17 cellular contexts compared by ENCODE assay signal in genomic region chr10:15808204-15808797, GRCh38.
"Had no signal": no experiment of that assay in that cellular context is flagged by ENCODE, and none has a peak within 500 bp of the region (broad histone marks: within the 10 kb centered on the region; RNA-seq: fewer than 3 reads in every experiment).

No MANE protein-coding gene starts in this region.

- H3K27ac ChIP-seq: coronary artery, heart right ventricle, left ventricle myocardium inferior, lower lobe of right lung, ovary had no signal

- H3K4me3 ChIP-seq: coronary artery, heart right ventricle, left ventricle myocardium inferior, lower lobe of right lung, ovary had no signal

- H3K4me1 Mint-ChIP-seq: memory B cell had no signal

- DNase-seq: effector CD8-positive, alpha-beta T cell; heart right ventricle; islet precursor cell; left ventricle myocardium inferior; lower lobe of right lung; naive B cell; nucleus accumbens; ovary; right cardiac atrium; small intestine; stimulated activated CD4-positive, alpha-beta T cell treated with anti-CD3 and anti-CD28 coated beads, Interleukin-2, amount 100 ng/mL, for 48 hours; stimulated activated naive CD4-positive, alpha-beta T cell treated with Interleukin-2 at 50 U/mL for 16 hours; trophoblast cell had no signal

- ATAC-seq: heart right ventricle, lower lobe of right lung, right cardiac atrium had no signal

- H3K27me3 Mint-ChIP-seq: memory B cell, naive B cell had no signal

- H3K9me3 Mint-ChIP-seq: memory B cell, mesothelial cell of epicardium, naive B cell, neural crest cell had no signal

- H3K9me3 ChIP-seq: heart right ventricle, left ventricle myocardium inferior, lower lobe of right lung, ovary had no signal

- H3K27me3 ChIP-seq: heart right ventricle, ovary had no signal

- H3K36me3 ChIP-seq: ovary had no signal

- H3K27ac Mint-ChIP-seq: memory B cell, mesothelial cell of epicardium, naive B cell had no signal

- H3K4me3 Mint-ChIP-seq: memory B cell, mesothelial cell of epicardium, naive B cell had no signal
